In the genomic region with DNA sequence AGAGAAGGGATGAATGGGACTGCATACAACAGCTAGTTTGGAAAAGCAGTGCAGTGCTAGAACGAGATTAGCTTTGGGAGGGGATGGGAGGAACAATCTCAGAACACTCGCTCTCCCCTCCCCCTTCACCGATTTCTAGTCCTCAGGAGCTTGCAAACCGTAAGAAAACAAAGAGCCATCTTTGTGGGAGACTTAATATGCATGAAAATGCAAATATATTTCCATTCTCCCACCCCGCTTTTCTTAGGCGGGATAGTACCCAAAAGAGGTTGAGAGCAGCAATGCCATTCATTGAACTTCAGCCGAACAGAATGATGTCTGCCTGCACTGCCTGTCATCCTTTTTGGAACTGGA, we compare ENCODE assay signal across 1 cellular context.
TF ChIP-seq lines count a peak whose summit lies in the region.

No MANE protein-coding gene starts in this region.

TF ChIP-seq in H1, 55 proteins besides CTCF, POLR2A, EP300 and RAD21:
- 0 out of 4 replicates have a peak, but pooled peaks of 1 of the 2 experiments have one; percentile 5 for TF ChIP-seq HDAC2 (IDR thresholded peaks at IDR 0.05; ENCODE audit: borderline replicate concordance in 1 of 2, low read depth in 2 of 2, low read length in 2 of 2)
- TF ChIP-seq BACH1 (IDR thresholded peaks at IDR 0.05; ENCODE audit: low read length) = no peak
TF ChIP-seq in H1: peak in this region for 1.
